In the genomic region with DNA sequence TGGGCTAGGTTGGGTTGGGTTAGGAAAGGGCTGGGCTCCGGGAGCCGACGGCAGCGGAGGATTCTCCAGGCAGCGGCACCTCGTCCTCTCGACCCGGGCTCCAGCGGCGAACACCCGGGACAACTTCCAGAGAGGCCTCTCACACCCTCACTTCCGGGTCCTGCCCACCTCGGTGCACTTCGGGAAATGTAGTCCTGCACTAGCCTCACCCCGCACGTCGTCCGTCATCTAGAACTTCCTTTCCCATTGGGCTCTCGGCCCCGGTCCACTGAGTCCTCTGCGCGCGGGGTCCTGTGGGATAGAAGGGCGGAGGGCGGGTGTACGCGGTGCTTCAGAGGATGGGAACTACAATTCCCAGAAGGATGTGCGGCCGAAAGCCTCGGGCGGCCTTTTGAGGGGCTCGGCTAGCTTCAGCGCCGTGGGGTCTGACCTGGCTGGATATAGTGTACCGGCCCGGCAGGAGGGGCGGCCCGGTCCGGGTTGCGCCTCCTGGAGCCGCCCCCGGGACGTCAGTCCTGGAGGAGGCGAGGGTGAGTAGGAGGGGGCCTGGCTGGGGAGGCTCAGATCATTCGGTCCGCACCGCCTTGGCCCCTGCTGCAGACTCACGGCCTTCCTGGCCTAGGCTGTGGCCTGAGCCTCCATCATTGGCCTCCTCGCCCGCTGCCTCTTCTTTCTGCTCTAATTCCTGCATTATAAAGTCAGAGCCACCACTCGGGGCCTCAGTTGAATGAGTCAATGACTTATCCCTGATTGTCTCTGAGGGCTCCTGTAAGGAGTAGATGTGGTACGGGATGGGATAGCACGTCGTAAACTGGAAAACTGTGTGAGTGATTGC, we compare ENCODE assay signal across 1 cellular context.
TF ChIP-seq lines count a peak whose summit lies in the region.

Gene ERP44, minus strand, starts transcription at position 114 of the 835 bp plus-strand sequence. CDS start 160 bp downstream, outside the sequence.
A gene with protein sequence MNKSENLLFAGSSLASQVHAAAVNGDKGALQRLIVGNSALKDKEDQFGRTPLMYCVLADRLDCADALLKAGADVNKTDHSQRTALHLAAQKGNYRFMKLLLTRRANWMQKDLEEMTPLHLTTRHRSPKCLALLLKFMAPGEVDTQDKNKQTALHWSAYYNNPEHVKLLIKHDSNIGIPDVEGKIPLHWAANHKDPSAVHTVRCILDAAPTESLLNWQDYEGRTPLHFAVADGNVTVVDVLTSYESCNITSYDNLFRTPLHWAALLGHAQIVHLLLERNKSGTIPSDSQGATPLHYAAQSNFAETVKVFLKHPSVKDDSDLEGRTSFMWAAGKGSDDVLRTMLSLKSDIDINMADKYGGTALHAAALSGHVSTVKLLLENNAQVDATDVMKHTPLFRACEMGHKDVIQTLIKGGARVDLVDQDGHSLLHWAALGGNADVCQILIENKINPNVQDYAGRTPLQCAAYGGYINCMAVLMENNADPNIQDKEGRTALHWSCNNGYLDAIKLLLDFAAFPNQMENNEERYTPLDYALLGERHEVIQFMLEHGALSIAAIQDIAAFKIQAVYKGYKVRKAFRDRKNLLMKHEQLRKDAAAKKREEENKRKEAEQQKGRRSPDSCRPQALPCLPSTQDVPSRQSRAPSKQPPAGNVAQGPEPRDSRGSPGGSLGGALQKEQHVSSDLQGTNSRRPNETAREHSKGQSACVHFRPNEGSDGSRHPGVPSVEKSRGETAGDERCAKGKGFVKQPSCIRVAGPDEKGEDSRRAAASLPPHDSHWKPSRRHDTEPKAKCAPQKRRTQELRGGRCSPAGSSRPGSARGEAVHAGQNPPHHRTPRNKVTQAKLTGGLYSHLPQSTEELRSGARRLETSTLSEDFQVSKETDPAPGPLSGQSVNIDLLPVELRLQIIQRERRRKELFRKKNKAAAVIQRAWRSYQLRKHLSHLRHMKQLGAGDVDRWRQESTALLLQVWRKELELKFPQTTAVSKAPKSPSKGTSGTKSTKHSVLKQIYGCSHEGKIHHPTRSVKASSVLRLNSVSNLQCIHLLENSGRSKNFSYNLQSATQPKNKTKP (plus strand): TSS at position 357 of the 835 bp plus-strand sequence. CDS start 5,279 bp downstream, outside the sequence.

TF ChIP-seq in HEK293, 187 proteins besides CTCF, POLR2A, EP300 and RAD21 (continued from another document and continues in another):
- TF ChIP-seq ZNF292 (tag by site-specific recombination; IDR thresholded peaks at IDR 0.05; ENCODE audit: borderline replicate concordance, low read depth) (no peak), ZNF677 (tag by site-specific recombination; IDR thresholded peaks at IDR 0.05) (no peak), ZBTB6 (tag by site-specific recombination; IDR thresholded peaks at IDR 0.05) (peak; percentile 38; the same call in 1 of the 2 replicates), ZNF610 (tag by site-specific recombination; IDR thresholded peaks at IDR 0.05; ENCODE audit: borderline replicate concordance) (no peak), ZNF488 (tag by site-specific recombination; IDR thresholded peaks at IDR 0.05) (no peak), ZNF121 (tag by site-specific recombination; IDR thresholded peaks at IDR 0.05) (no peak), PRDM1 (tag by site-specific recombination; IDR thresholded peaks at IDR 0.05) (no peak), ZNF214 (tag by site-specific recombination; IDR thresholded peaks at IDR 0.05; ENCODE audit: borderline replicate concordance) (no peak), GLIS1 (tag by site-specific recombination; IDR thresholded peaks at IDR 0.05) (peak; percentile 71; the same call in 1 of the 2 replicates), ZFP3 (tag by site-specific recombination; IDR thresholded peaks at IDR 0.05; ENCODE audit: low read depth) (no peak), ZIC2 (tag by site-specific recombination; IDR thresholded peaks at IDR 0.05) (peak; percentile 32; the same call in 1 of the 2 replicates), ZEB2 (tag by site-specific recombination; IDR thresholded peaks at IDR 0.05) (no peak), ATF2 (tag by site-specific recombination; IDR thresholded peaks at IDR 0.05; ENCODE audit: low read depth) (no peak), KLF1 (tag by site-specific recombination; IDR thresholded peaks at IDR 0.05) (peak; percentile 73), ZNF426 (tag by site-specific recombination; IDR thresholded peaks at IDR 0.05) (no peak), ZNF335 (tag by site-specific recombination; conservative IDR thresholded peaks at IDR 0.05) (peak; percentile 97), ZNF398 (tag by site-specific recombination; IDR thresholded peaks at IDR 0.05) (peak; percentile 12; the same call in 1 of the 2 replicates), ZNF302 (tag by site-specific recombination; IDR thresholded peaks at IDR 0.05; ENCODE audit: low read depth) (no peak), SP2 (tag by site-specific recombination; IDR thresholded peaks at IDR 0.05) (peak; percentile 91), ZNF433 (tag by site-specific recombination; IDR thresholded peaks at IDR 0.05; ENCODE audit: low read depth) (no peak), HOXD13 (CRISPR knock-in tag; IDR thresholded peaks at IDR 0.05; ENCODE audit: borderline replicate concordance) (no peak), TRIM28 (IDR thresholded peaks at IDR 0.05; ENCODE audit: borderline replicate concordance, low read length) (0 out of 2 replicates have a peak, but pooled peaks have one; percentile 30), ZNF629 (tag by site-specific recombination; IDR thresholded peaks at IDR 0.05) (peak; percentile 37; the same call in 1 of the 2 replicates), ZNF626 (tag by site-specific recombination; IDR thresholded peaks at IDR 0.05) (no peak), TCF7L2 (IDR thresholded peaks at IDR 0.05; ENCODE audit: borderline replicate concordance, low read depth, low read length) (peak; percentile 27; the same call in 1 of the 2 replicates), EGR2 (tag by site-specific recombination; IDR thresholded peaks at IDR 0.05; ENCODE audit: low read depth) (peak; percentile 30; the same call in 1 of the 2 replicates), BCL11B (tag by site-specific recombination; IDR thresholded peaks at IDR 0.05; ENCODE audit: low read depth) (0 out of 2 replicates have a peak, but pooled peaks have one; percentile 16), PATZ1 (tag by site-specific recombination; IDR thresholded peaks at IDR 0.05) (peak; percentile 43; the same call in 1 of the 2 replicates), ZNF416 (tag by site-specific recombination; IDR thresholded peaks at IDR 0.05) (no peak), ZSCAN23 (tag by site-specific recombination; IDR thresholded peaks at IDR 0.05) (no peak), ZNF585B (tag by site-specific recombination; IDR thresholded peaks at IDR 0.05) (no peak), ZNF114 (tag by site-specific recombination; IDR thresholded peaks at IDR 0.05) (no peak), ZNF654 (tag by site-specific recombination; IDR thresholded peaks at IDR 0.05; ENCODE audit: low read depth) (no peak), ZNF660 (tag by site-specific recombination; IDR thresholded peaks at IDR 0.05) (peak; percentile 30; the same call in 1 of the 2 replicates), ELK4 (IDR thresholded peaks at IDR 0.05; ENCODE audit: borderline replicate concordance, low read depth, low read length) (peak; percentile 43; the same call in 1 of the 2 replicates), ZNF514 (tag by site-specific recombination; IDR thresholded peaks at IDR 0.05) (no peak), ZNF423 (tag by site-specific recombination; IDR thresholded peaks at IDR 0.05) (no peak)
- TF ChIP-seq, protein P1, sequence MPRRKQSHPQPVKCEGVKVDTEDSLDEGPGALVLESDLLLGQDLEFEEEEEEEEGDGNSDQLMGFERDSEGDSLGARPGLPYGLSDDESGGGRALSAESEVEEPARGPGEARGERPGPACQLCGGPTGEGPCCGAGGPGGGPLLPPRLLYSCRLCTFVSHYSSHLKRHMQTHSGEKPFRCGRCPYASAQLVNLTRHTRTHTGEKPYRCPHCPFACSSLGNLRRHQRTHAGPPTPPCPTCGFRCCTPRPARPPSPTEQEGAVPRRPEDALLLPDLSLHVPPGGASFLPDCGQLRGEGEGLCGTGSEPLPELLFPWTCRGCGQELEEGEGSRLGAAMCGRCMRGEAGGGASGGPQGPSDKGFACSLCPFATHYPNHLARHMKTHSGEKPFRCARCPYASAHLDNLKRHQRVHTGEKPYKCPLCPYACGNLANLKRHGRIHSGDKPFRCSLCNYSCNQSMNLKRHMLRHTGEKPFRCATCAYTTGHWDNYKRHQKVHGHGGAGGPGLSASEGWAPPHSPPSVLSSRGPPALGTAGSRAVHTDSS (tag by site-specific recombination; IDR thresholded peaks at IDR 0.05), result no peak
- TF ChIP-seq, protein P2, sequence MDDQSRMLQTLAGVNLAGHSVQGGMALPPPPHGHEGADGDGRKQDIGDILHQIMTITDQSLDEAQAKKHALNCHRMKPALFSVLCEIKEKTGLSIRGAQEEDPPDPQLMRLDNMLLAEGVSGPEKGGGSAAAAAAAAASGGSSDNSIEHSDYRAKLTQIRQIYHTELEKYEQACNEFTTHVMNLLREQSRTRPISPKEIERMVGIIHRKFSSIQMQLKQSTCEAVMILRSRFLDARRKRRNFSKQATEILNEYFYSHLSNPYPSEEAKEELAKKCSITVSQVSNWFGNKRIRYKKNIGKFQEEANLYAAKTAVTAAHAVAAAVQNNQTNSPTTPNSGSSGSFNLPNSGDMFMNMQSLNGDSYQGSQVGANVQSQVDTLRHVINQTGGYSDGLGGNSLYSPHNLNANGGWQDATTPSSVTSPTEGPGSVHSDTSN (CRISPR knock-in tag; IDR thresholded peaks at IDR 0.05), result peak; percentile 43; the same call in 1 of the 2 replicates
